32 cellular contexts compared by ENCODE assay signal in genomic region chr17:68016838-68017237, GRCh38.
"Had no signal": no experiment of that assay in that cellular context is flagged by ENCODE, and none has a peak within 500 bp of the region (broad histone marks: within the 10 kb centered on the region; RNA-seq: fewer than 3 reads in every experiment).

No MANE protein-coding gene starts in this region.

- FAIRE-seq: RCC 7860 had no signal

- ATAC-seq: Panc1, Right ventricle myocardium inferior, SK-N-SH treated with all-trans-retinoic acid at 6 μM for 48 hours had no signal

- H3K27ac ChIP-seq: PC-9, RWPE1, SJCRH30, SK-N-MC had no signal

- DNase-seq: Kasumi-1, MG63, NCI-H1048, NCI-H1092 treated with DMSO at 0.1 percent for 48 hours, NCI-H1105 treated with DMSO at 0.1 percent for 48 hours, NCI-H1417, NCI-H1436, NCI-H146, NCI-H1694, NCI-H187, NCI-H1930, NCI-H2029 treated with DMSO at 0.1 percent for 48 hours, NCI-H2081 treated with DMSO at 0.1 percent for 48 hours, NCI-H2107, NCI-H2171, NCI-H226, NCI-H446 treated with DMSO at 0.1 percent for 48 hours, NCI-H510A, NCI-H524, NCI-H526, NCI-H748 treated with DMSO at 0.1 percent for 48 hours, NCI-H82, PC-9, SHP77, SIG-M5, SJCRH30 had no signal

- H2AFZ ChIP-seq: PC-9 had no signal

- H3K36me3 ChIP-seq: MG63, SJCRH30 had no signal

- H3K9me3 ChIP-seq: MG63, SJCRH30 had no signal

- H3K4me3 ChIP-seq: MG63, PC-9, SJCRH30, SK-N-MC had no signal

- H3K27me3 ChIP-seq: MG63, SJCRH30 had no signal
